17 cellular contexts compared by ENCODE assay signal in genomic region chr2:203714112-203714511, GRCh38. TPM values are rescaled to one million over a fixed set of nuclear protein-coding genes. Genes with fewer than 3 reads are reported as not detected.
DNase-seq lines count a peak whose midpoint lies in the region; ATAC-seq, FAIRE-seq and TF ChIP-seq lines count a peak whose summit lies in the region.
"Had no signal": no experiment of that assay in that cellular context is flagged by ENCODE, and none has a peak within 500 bp of the region (broad histone marks: within the 10 kb centered on the region; RNA-seq: fewer than 3 reads in every experiment).

No MANE protein-coding gene starts in this region.

- no peaks in the 10 kb centered on the region for H3K27me3 ChIP-seq in CD4-positive, alpha-beta T cell (ENCODE audit: control insufficient read depth, insufficient read depth, low read length)
- no peaks in the 10 kb centered on the region for H3K27me3 ChIP-seq in liver (ENCODE audit: control insufficient read depth in 4 of 4, insufficient read depth in 4 of 4, low read length in 3 of 4)

- WGBS in liver: 51% methylated on average over 3 of the region's 3 CpGs

- peaks cover 0 to 2% (median 0%) of the 10 kb centered on the region in 4 donors for H3K4me1 ChIP-seq in liver (ENCODE audit: control insufficient read depth in 4 of 4, insufficient read depth in 4 of 4, low read length in 3 of 4)

- peaks cover 93% of the 10 kb centered on the region for H3K4me1 Mint-ChIP-seq in CD4-positive, alpha-beta T cell (ENCODE audit: low read depth)
- H3K4me1 Mint-ChIP-seq in activated naive CD8-positive, alpha-beta T cell treated with anti-CD3 and anti-CD28 coated beads for 36 hours: peaks cover 89% of the 10 kb centered on the region
- H3K4me1 Mint-ChIP-seq: memory B cell, WTC11 had no signal

- no peak overlapping the region for H3K9ac ChIP-seq in liver (ENCODE audit: low read depth in 1 of 2, low read length in 2 of 2)

- no peaks in the 10 kb centered on the region for H3K27me3 Mint-ChIP-seq in CD4-positive, alpha-beta T cell
- no peaks in the 10 kb centered on the region for H3K27me3 Mint-ChIP-seq in activated naive CD8-positive, alpha-beta T cell treated with anti-CD3 and anti-CD28 coated beads for 36 hours

- no peaks in the 10 kb centered on the region for H3K9me3 Mint-ChIP-seq in CD4-positive, alpha-beta T cell
- peaks cover 11% of the 10 kb centered on the region for H3K9me3 Mint-ChIP-seq in activated naive CD8-positive, alpha-beta T cell treated with anti-CD3 and anti-CD28 coated beads for 36 hours

- peak in 1 of 2 donors; percentile 50 for TF ChIP-seq RAD21 in liver (IDR thresholded peaks at IDR 0.05)

- H3K27ac Mint-ChIP-seq in CD4-positive, alpha-beta T cell: peak overlapping the region; percentile 92
- peak overlapping the region; percentile 70 for H3K27ac Mint-ChIP-seq in activated naive CD8-positive, alpha-beta T cell treated with anti-CD3 and anti-CD28 coated beads for 36 hours
- H3K27ac Mint-ChIP-seq: memory B cell, WTC11 had no signal

- no peaks in the 10 kb centered on the region for H3K9me3 ChIP-seq in CD4-positive, alpha-beta T cell (ENCODE audit: control insufficient read depth, low read length)
- H3K9me3 ChIP-seq in liver (ENCODE audit: control insufficient read depth in 4 of 4, low read length in 3 of 4): no peaks in the 10 kb centered on the region

- no peak overlapping the region for H3K4me3 ChIP-seq in liver (ENCODE audit: low read depth in 1 of 3, low read length in 3 of 3)
- H3K4me3 ChIP-seq: skin epidermis had no signal

- H3K27ac ChIP-seq in CD4-positive, alpha-beta T cell (ENCODE audit: low read depth, low read length): peak overlapping the region; percentile 38
- H3K27ac ChIP-seq in liver (ENCODE audit: low read depth in 1 of 2, low read length in 2 of 2): no peak overlapping the region
- H3K27ac ChIP-seq: skin epidermis had no signal

- intact Hi-C loops in CD4-positive, alpha-beta T cell (cut with DNase I, micrococcal nuclease): loop anchor here (5.0 to 10.0 kb wide), 3 partner anchors 88 to 227 kb away; partner anchors contain the start of gene ICOS (in 1 of the 2)

- POLR2A ChIA-PET in CD4-positive, alpha-beta T cell (lab: Charles Lee): interaction anchor here (0.6 to 19.9 kb wide), 5 partner anchors 18 to 90 kb away, joined by 3 to 621 read pairs (median 3); no protein-coding TSS in a partner anchor

- CTCF ChIA-PET in CD4-positive, alpha-beta T cell (lab: Charles Lee): no interaction called here

- no peak for TF ChIP-seq CTCF in CD4-positive, alpha-beta T cell (IDR thresholded peaks at IDR 0.05)
- no peak for TF ChIP-seq CTCF in liver (IDR thresholded peaks at IDR 0.05; ENCODE audit: low read depth, low read length, missing input control)

- peak overlapping the region; percentile 90 for H3K4me3 Mint-ChIP-seq in CD4-positive, alpha-beta T cell
- H3K4me3 Mint-ChIP-seq in activated naive CD8-positive, alpha-beta T cell treated with anti-CD3 and anti-CD28 coated beads for 36 hours: no peak overlapping the region
- H3K4me3 Mint-ChIP-seq: memory B cell, WTC11 had no signal

- TF ChIP-seq POLR2A in GM12892 (IDR thresholded peaks at IDR 0.05; ENCODE audit: low read depth, low read length) (no peak), GM12891 (IDR thresholded peaks at IDR 0.05; ENCODE audit: low read depth, low read length) (no peak)

- no peak for ATAC-seq in CD4-positive, alpha-beta T cell (ENCODE audit: poor library complexity)
- ATAC-seq: Panc1, WTC11 had no signal

- peak; percentile 40 for FAIRE-seq in GM12892 (lab: Jason Lieb, UNC)
- FAIRE-seq in GM12891 (lab: Jason Lieb, UNC): no peak

- H3K36me3 Mint-ChIP-seq in CD4-positive, alpha-beta T cell (ENCODE audit: low read depth): peaks cover 93% of the 10 kb centered on the region
- H3K36me3 Mint-ChIP-seq in activated naive CD8-positive, alpha-beta T cell treated with anti-CD3 and anti-CD28 coated beads for 36 hours: peaks cover 89% of the 10 kb centered on the region
- H3K36me3 Mint-ChIP-seq: memory B cell, WTC11 had no signal

- no peak for DNase-seq in CD4-positive, alpha-beta T cell
- no peak for DNase-seq in GM12892 (ENCODE audit: insufficient read length)
- DNase-seq in activated naive CD8-positive, alpha-beta T cell treated with anti-CD3 and anti-CD28 coated beads for 36 hours: no peak
- DNase-seq in GM12891 (ENCODE audit: insufficient read length, low spot score): no peak
- DNase-seq in NOMO-1 treated with dmso at 0.1 percent for 144 hours (lab: John Stamatoyannopoulos, UW; ENCODE audit: unreplicated experiment): no peak
- DNase-seq in UCSD-AML1 (lab: John Stamatoyannopoulos, UW; ENCODE audit: unreplicated experiment): no peak
- no peak for DNase-seq in kidney tubule cell (ENCODE audit: low spot score)
- DNase-seq: NCI-H2029 treated with DMSO at 0.1 percent for 48 hours; NCI-H526 treated with DMSO at 0.1 percent for 48 hours; stimulated activated naive CD4-positive, alpha-beta T cell had no signal

- no peaks in the 10 kb centered on the region for H3K36me3 ChIP-seq in liver (ENCODE audit: control insufficient read depth in 4 of 4, insufficient read depth in 3 of 4, low read depth in 1 of 4, low read length in 3 of 4)

TF ChIP-seq in liver, 16 proteins besides CTCF, POLR2A, EP300 and RAD21 (continues in another document):
- TF ChIP-seq SP1 (IDR thresholded peaks at IDR 0.05) (peak; percentile 32), RXRA (IDR thresholded peaks at IDR 0.05) (peak; percentile 44 to 59), JUND (IDR thresholded peaks at IDR 0.05) (no peak), GABPA (IDR thresholded peaks at IDR 0.05 in 1 of 2, conservative IDR thresholded peaks at IDR 0.05 in 1 of 2) (no peak), NR2F2 (IDR thresholded peaks at IDR 0.05) (peak; percentile 100), FOXA2 (IDR thresholded peaks at IDR 0.05) (no peak), HNF4G (IDR thresholded peaks at IDR 0.05) (no peak), ATF3 (IDR thresholded peaks at IDR 0.05) (no peak)

TF ChIP-seq in GM12891, 5 proteins besides CTCF, POLR2A, EP300 and RAD21:
- no peak for TF ChIP-seq SPI1 (IDR thresholded peaks at IDR 0.05; ENCODE audit: low read depth, low read length)
- no peak for TF ChIP-seq POU2F2 (IDR thresholded peaks at IDR 0.05; ENCODE audit: low read depth, low read length)
- no peak for TF ChIP-seq POLR2AphosphoS5 (IDR thresholded peaks at IDR 0.05; ENCODE audit: low read depth, low read length)
TF ChIP-seq in GM12891: peak in this region for 0.

RNA-seq across cellular contexts. Expression of gene CD28, which starts 7.7 kb away (rescaled TPM):
- 100 to 1,000 TPM; 128 to 130 TPM for total RNA-seq in CD4-positive, alpha-beta T cell
- 5.8 TPM for polyA plus RNA-seq in GM12892 (2012; ENCODE audit: missing spikeins)
- 10 to 100 TPM; 84.0 to 88.8 TPM for total RNA-seq in activated naive CD8-positive, alpha-beta T cell treated with anti-CD3 and anti-CD28 coated beads for 36 hours
- under 1 TPM; 0.50 to 0.93 TPM for total RNA-seq in liver
- under 1 TPM; 0.08 to 0.17 TPM for polyA plus RNA-seq in liver
- 0.15 TPM for polyA plus RNA-seq in GM12891 (2012; ENCODE audit: low read depth, missing spikeins)
- total RNA-seq: MCF 10A had no signal
- polyA plus RNA-seq: BJ had no signal

Comparison
In these comparisons a context has a peak if more than half of its experiments do, and no peak if none do; other contexts are left out.
1. RNA of gene CD28, which starts 7.7 kb away (total RNA-seq): 128 to 130 TPM in CD4-positive, alpha-beta T cell and 84.0 to 88.8 TPM in activated naive CD8-positive, alpha-beta T cell treated with anti-CD3 and anti-CD28 coated beads for 36 hours; 0.50 to 0.93 TPM in liver; every median in the first group is over 10 times any median in the second.